32 cellular contexts compared by ENCODE assay signal in genomic region chrX:65551489-65552339, GRCh38.
"Had no signal": no experiment of that assay in that cellular context is flagged by ENCODE, and none has a peak within 500 bp of the region (broad histone marks: within the 10 kb centered on the region; RNA-seq: fewer than 3 reads in every experiment).

No MANE protein-coding gene starts in this region.

- ATAC-seq: activated naive CD4-positive, alpha-beta T cell treated with anti-CD3 and anti-CD28 coated beads, Interleukin-2, amount 50 U/mL, for 72 hours; activated naive CD8-positive, alpha-beta T cell treated with anti-CD3 and anti-CD28 coated beads, Interleukin-2, amount 50 U/mL, for 24 hours; activated T-cell treated with anti-CD3 and anti-CD28 coated beads, Interleukin-2, amount 50 U/mL, for 4 hours; activated T-cell treated with anti-CD3 and anti-CD28 coated beads, Interleukin-2, amount 50 U/mL, for 72 hours; activated T-helper 17 cell treated with anti-CD3 and anti-CD28 coated beads, Interleukin-2, amount 50 U/mL, for 72 hours; body of pancreas had no signal

- H3K27ac ChIP-seq: adrenal gland, ascending aorta, body of pancreas, brain microvascular endothelial cell, breast epithelium, cardiac muscle cell had no signal

- DNase-seq: activated effector memory CD4-positive, alpha-beta T cell treated with anti-CD3 and anti-CD28 coated beads, Interleukin-2, amount 50 U/mL, for 16 hours; activated effector memory CD4-positive, alpha-beta T cell treated with Interleukin-2 at 50 U/mL for 16 hours; activated naive CD4-positive, alpha-beta T cell; activated naive CD4-positive, alpha-beta T cell treated with anti-CD3 and anti-CD28 coated beads for 36 hours; activated naive CD4-positive, alpha-beta T cell treated with anti-CD3 and anti-CD28 coated beads, Interleukin-2, amount 10 ng/mL, durations not matched to agents 7 days and 5 days; activated naive CD4-positive, alpha-beta T cell treated with anti-CD3 and anti-CD28 coated beads, Interleukin-2, amount 50 U/mL, for 16 hours; activated naive CD4-positive, alpha-beta T cell treated with Interleukin-2 at 50 U/mL for 16 hours; activated naive CD8-positive, alpha-beta T cell treated with anti-CD3 and anti-CD28 coated beads for 36 hours; activated naive CD8-positive, alpha-beta T cell treated with anti-CD3 and anti-CD28 coated beads, Interleukin-2, amount 10 ng/mL, durations not matched to agents 7 days and 5 days; activated naive CD8-positive, alpha-beta T cell treated with anti-CD3 and anti-CD28 coated beads, Interleukin-2, amount 50 U/mL, for 24 hours; activated T-cell treated with anti-CD3 and anti-CD28 coated beads for 4 hours; activated T-cell treated with anti-CD3 and anti-CD28 coated beads, Interleukin-2, amount 50 U/mL, for 1 hour; activated T-cell treated with anti-CD3 and anti-CD28 coated beads, Interleukin-2, amount 50 U/mL, for 24 hours; activated T-cell treated with anti-CD3 and anti-CD28 coated beads, Interleukin-2, amount 50 U/mL, for 4 hours; activated T-cell treated with anti-CD3 and anti-CD28 coated beads, Interleukin-2, amount 50 U/mL, for 48 hours; activated T-cell treated with anti-CD3 and anti-CD28 coated beads, Interleukin-2, amount 50 U/mL, for 72 hours; adrenal gland; amniotic stem cell; amygdala; anterior cingulate cortex; aorta; body of pancreas; brain microvascular endothelial cell; caudate nucleus; central memory CD4-positive, alpha-beta T cell; cerebellar nuclear complex had no signal

- H3K27me3 ChIP-seq: ascending aorta, body of pancreas, brain microvascular endothelial cell, cardiac muscle cell had no signal

- H3K4me3 ChIP-seq: adrenal gland, ascending aorta, body of pancreas, breast epithelium, cardiac muscle cell had no signal

- FAIRE-seq: bronchial epithelial cell had no signal

- H3K36me3 ChIP-seq: adrenal gland, ascending aorta, brain microvascular endothelial cell, breast epithelium, cardiac muscle cell had no signal

- H3K4me1 ChIP-seq: adrenal gland, ascending aorta, body of pancreas, breast epithelium had no signal

- H3K9me3 ChIP-seq: adrenal gland, ascending aorta, body of pancreas, breast epithelium had no signal
